8 cellular contexts compared by ENCODE assay signal in genomic region chr2:130920417-130921030, GRCh38.
DNase-seq lines count a peak whose midpoint lies in the region; ATAC-seq, FAIRE-seq and TF ChIP-seq lines count a peak whose summit lies in the region.

No MANE protein-coding gene starts in this region.

- peaks cover 3 to 20% of the 10 kb centered on the region in 2 donors for H3K27me3 Mint-ChIP-seq in T-cell
- peaks cover 3% of the 10 kb centered on the region for H3K27me3 Mint-ChIP-seq in astrocyte (ENCODE audit: low read depth, unreplicated experiment)

- FAIRE-seq in astrocyte (lab: Jason Lieb, UNC): no peak
- FAIRE-seq in small intestine (lab: Jason Lieb, UNC): no peak

- no peaks in the 10 kb centered on the region for H3K9me3 Mint-ChIP-seq in T-cell
- no peaks in the 10 kb centered on the region for H3K9me3 Mint-ChIP-seq in astrocyte (ENCODE audit: unreplicated experiment)

- H3K79me2 ChIP-seq in astrocyte (ENCODE audit: insufficient read depth, low read length): no peaks in the 10 kb centered on the region
- H3K79me2 ChIP-seq in hepatocyte: no peaks in the 10 kb centered on the region

- H3K4me1 ChIP-seq in astrocyte (ENCODE audit: insufficient read depth, low read length) (no peaks in the 10 kb centered on the region), hepatocyte (ENCODE audit: insufficient read depth) (no peaks in the 10 kb centered on the region), small intestine (ENCODE audit: control insufficient read depth in 2 of 2, insufficient read depth in 1 of 2, low read depth in 1 of 2, low read length in 1 of 2) (no peaks in the 10 kb centered on the region)

- no peaks in the 10 kb centered on the region for H3K36me3 Mint-ChIP-seq in T-cell
- H3K36me3 Mint-ChIP-seq in astrocyte (ENCODE audit: low read depth, unreplicated experiment): no peaks in the 10 kb centered on the region

- DNase-seq in GM03348 (ENCODE audit: low spot score) (peak; percentile 88), NCI-H1092 (lab: John Stamatoyannopoulos, UW) (peak; percentile 27), T-cell (peak in 22 of 34 experiments; percentile 13 to 60 (median 31)), astrocyte (ENCODE audit: low read depth) (peak; percentile 34), hepatocyte (ENCODE audit: low spot score) (peak; percentile 80), small intestine (peak; percentile 59), GDM1 (lab: John Stamatoyannopoulos, UW) (no peak)

- no peaks in the 10 kb centered on the region for H3K9me2 ChIP-seq in hepatocyte (replicated peaks; ENCODE audit: insufficient read depth)

- TF ChIP-seq CTCF in astrocyte (IDR thresholded peaks at IDR 0.05; ENCODE audit: insufficient read depth, low read depth, low read length) (peak; percentile 93), hepatocyte (IDR thresholded peaks at IDR 0.05; ENCODE audit: poor library complexity) (peak; percentile 85)

- H3K27ac ChIP-seq in astrocyte (ENCODE audit: low read depth, low read length) (no peak overlapping the region), hepatocyte (no peak overlapping the region), small intestine (ENCODE audit: low read depth in 1 of 2, low read length in 1 of 2) (no peak overlapping the region)

- H3K4me1 Mint-ChIP-seq in T-cell (no peaks in the 10 kb centered on the region), astrocyte (ENCODE audit: low read depth, unreplicated experiment) (no peaks in the 10 kb centered on the region)

- ATAC-seq in T-cell (replicated peaks in 1 of 4) (no peak), GM18867 (IDR thresholded peaks at IDR 0.05; ENCODE audit: unreplicated experiment) (no peak)

- H3K9me3 ChIP-seq in astrocyte (ENCODE audit: insufficient read depth, low read depth, low read length) (no peaks in the 10 kb centered on the region), hepatocyte (ENCODE audit: low read depth) (no peaks in the 10 kb centered on the region), small intestine (ENCODE audit: control insufficient read depth, low read depth) (no peaks in the 10 kb centered on the region)

- no peak overlapping the region for H3K27ac Mint-ChIP-seq in T-cell
- H3K27ac Mint-ChIP-seq in astrocyte (ENCODE audit: unreplicated experiment): no peak overlapping the region

- WGBS in hepatocyte (ENCODE audit: low lambda C conversion rate, missing lambda C conversion rate): 41% methylated on average over 6 of the region's 6 CpGs
- WGBS in small intestine, 3 donors: 24 to 37% (median 31%) methylated on average over 6 of the region's 6 CpGs

- no peak overlapping the region for H3K9ac ChIP-seq in astrocyte (ENCODE audit: low read length)

- H4K20me1 ChIP-seq in astrocyte (ENCODE audit: insufficient read depth, low read length) (no peaks in the 10 kb centered on the region), hepatocyte (ENCODE audit: insufficient read depth, poor library complexity, severe bottlenecking) (no peaks in the 10 kb centered on the region)

- no peaks in the 10 kb centered on the region for H3K36me3 ChIP-seq in astrocyte (ENCODE audit: insufficient read depth, low read length)
- H3K36me3 ChIP-seq in hepatocyte (replicated peaks; ENCODE audit: insufficient read depth, low read depth): no peaks in the 10 kb centered on the region
- H3K36me3 ChIP-seq in small intestine (ENCODE audit: control insufficient read depth in 2 of 2, insufficient read depth in 2 of 2, low read length in 2 of 2): no peaks in the 10 kb centered on the region

- POLR2A ChIA-PET in T-cell (lab: Charles Lee): no interaction called here

- H3K4me3 ChIP-seq in astrocyte (ENCODE audit: insufficient read depth, low read depth, low read length): no peak overlapping the region
- H3K4me3 ChIP-seq in hepatocyte: no peak overlapping the region
- H3K4me3 ChIP-seq in small intestine (ENCODE audit: low read depth in 1 of 2, low read length in 2 of 2): no peak overlapping the region

- H2AFZ ChIP-seq in astrocyte (ENCODE audit: low read depth, low read length) (no peak overlapping the region), hepatocyte (no peak overlapping the region)

- CTCF ChIA-PET in T-cell (lab: Charles Lee): interaction anchor here in 1 of 2 donors (0.8 to 0.9 kb wide), 2 partner anchors 8 to 123 kb away, joined by 4 read pairs; no protein-coding TSS in a partner anchor

- H3K4me3 Mint-ChIP-seq in T-cell (no peak overlapping the region), astrocyte (ENCODE audit: unreplicated experiment) (no peak overlapping the region)

- H3K27me3 ChIP-seq in astrocyte (ENCODE audit: insufficient read depth, low read length) (peaks cover 3% of the 10 kb centered on the region), hepatocyte (no peaks in the 10 kb centered on the region), small intestine (ENCODE audit: control insufficient read depth in 2 of 2, insufficient read depth in 2 of 2, low read length in 2 of 2) (peaks cover 0 to 3% of the 10 kb centered on the region in 2 donors)

- H3K4me2 ChIP-seq in astrocyte (ENCODE audit: low read length) (no peak overlapping the region), hepatocyte (no peak overlapping the region)
